ENCODE assay signal across 17 cellular contexts in the genomic region with DNA sequence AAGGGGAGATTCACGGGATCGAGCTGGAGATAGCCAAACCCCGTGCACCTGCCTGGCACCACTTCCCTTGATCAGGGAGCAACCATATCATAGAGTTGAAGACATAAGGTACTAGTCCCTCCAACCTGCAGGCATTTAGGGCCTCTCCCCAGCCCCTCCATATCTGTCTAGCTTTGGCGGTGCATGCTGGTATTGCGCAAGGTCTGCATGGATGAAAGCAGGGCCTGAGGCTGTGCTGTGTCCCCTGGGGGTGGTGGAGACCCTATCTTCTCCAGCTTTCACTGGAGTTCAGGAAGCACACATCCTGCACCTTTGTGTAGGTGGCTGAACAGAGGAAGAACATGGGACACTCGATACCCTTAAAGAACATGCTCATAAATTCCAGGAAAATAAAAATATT. TPM values are rescaled to one million over a fixed set of nuclear protein-coding genes. Genes with fewer than 3 reads are reported as not detected.
A peak's percentile ranks its signal among the peaks of the same experiment; 100 is the strongest.
DNase-seq lines count a peak whose midpoint lies in the region; ATAC-seq, FAIRE-seq and TF ChIP-seq lines count a peak whose summit lies in the region.
"Had no signal": no experiment of that assay in that cellular context is flagged by ENCODE, and none has a peak within 500 bp of the region (broad histone marks: within the 10 kb centered on the region; RNA-seq: fewer than 3 reads in every experiment).

No MANE protein-coding gene starts in this region.

- H2AFZ ChIP-seq in H1 (ENCODE audit: low read length) = no peak overlapping the region
- H2AFZ ChIP-seq: GM23338 had no signal

- no peak overlapping the region for H2AK5ac ChIP-seq in H1 (ENCODE audit: low read depth, low read length)

- TF ChIP-seq RAD21 in Ishikawa (IDR thresholded peaks at IDR 0.05; ENCODE audit: low read depth) = no peak
- no peak for TF ChIP-seq RAD21 in H1 (IDR thresholded peaks at IDR 0.05 in 1 of 2, conservative IDR thresholded peaks at IDR 0.05 in 1 of 2; ENCODE audit: low read depth in 2 of 2, low read length in 2 of 2)

- H3K4ac ChIP-seq in H1 (replicated peaks; ENCODE audit: insufficient read length, low read depth, low read length) = no peak overlapping the region

- no peak overlapping the region for H3K4me2 ChIP-seq in H1 (ENCODE audit: insufficient read depth in 1 of 2, low read depth in 2 of 2, low read length in 2 of 2)
- H3K4me2 ChIP-seq: GM23338 had no signal

- no peaks in the 10 kb centered on the region for H4K20me1 ChIP-seq in H1 (replicated peaks in 1 of 2; ENCODE audit: control insufficient read depth in 1 of 2, insufficient read depth in 2 of 2, low read length in 2 of 2)

- ATAC-seq in GM18870 (IDR thresholded peaks at IDR 0.05; ENCODE audit: unreplicated experiment) (no peak), GM19023 (IDR thresholded peaks at IDR 0.05; ENCODE audit: unreplicated experiment) (no peak)
- ATAC-seq: GM23338 had no signal

- no peak for FAIRE-seq in H1 (lab: Jason Lieb, UNC)
- FAIRE-seq: G401.6, GM12892, H54 had no signal

- no peaks in the 10 kb centered on the region for H3K36me3 ChIP-seq in H1 (ENCODE audit: control insufficient read depth in 2 of 4, insufficient read depth in 4 of 4, low read length in 3 of 4)
- H3K36me3 ChIP-seq: HAP-1 had no signal

- H2BK15ac ChIP-seq in H1 (ENCODE audit: low read length) = no peak overlapping the region

- POLR2A ChIA-PET in H1 (lab: Charles Lee; ENCODE audit: partially characterized antibody) = no interaction called here

- TF ChIP-seq EP300 in Ishikawa (IDR thresholded peaks at IDR 0.05; ENCODE audit: borderline replicate concordance) = no peak
- TF ChIP-seq EP300 in H1 (IDR thresholded peaks at IDR 0.05; ENCODE audit: borderline replicate concordance in 1 of 2, low read depth in 2 of 2, low read length in 2 of 2) = no peak

- H2BK5ac ChIP-seq in H1 (ENCODE audit: low read depth, low read length) = no peak overlapping the region

- H3K18ac ChIP-seq in H1 (ENCODE audit: extremely low read depth, low read length) = no peak overlapping the region

- H3K79me1 ChIP-seq in H1 (ENCODE audit: low read depth, low read length) = no peaks in the 10 kb centered on the region

- no peak overlapping the region for H3K56ac ChIP-seq in H1 (replicated peaks; ENCODE audit: insufficient read length, low read depth, low read length)

- no peak overlapping the region for H2BK12ac ChIP-seq in H1 (ENCODE audit: low read depth, low read length)

- TF ChIP-seq POLR2A in H1 (IDR thresholded peaks at IDR 0.05; ENCODE audit: control extremely low read depth in 1 of 2, low read depth in 2 of 2, low read length in 2 of 2) = no peak

- no peak for TF ChIP-seq CTCF in H1 (IDR thresholded peaks at IDR 0.05; ENCODE audit: control extremely low read depth in 1 of 3, insufficient read depth in 1 of 3, low read depth in 1 of 3, low read length in 3 of 3)

- WGBS in H1 (ENCODE audit: extremely low coverage in 1 of 2, insufficient coverage in 1 of 2, insufficient read length in 1 of 2, insufficient replicate concordance in 2 of 2, low coverage in 1 of 2, low lambda C conversion rate in 2 of 2, missing lambda C conversion rate in 1 of 2), 2 experiments = 90% methylated on average over 6 of the region's 6 CpGs; no CpG with 5 or more reads in 1 of the 2 experiments

- no peak overlapping the region for H4K91ac ChIP-seq in H1 (replicated peaks; ENCODE audit: insufficient read length, low read length)

- no peak overlapping the region for H4K5ac ChIP-seq in H1 (ENCODE audit: insufficient read length, low read depth, low read length)

- no peak overlapping the region for H3K4me3 ChIP-seq in H1 (ENCODE audit: extremely low read depth in 1 of 4, insufficient read depth in 2 of 4, low read depth in 3 of 4, low read length in 4 of 4)
- H3K4me3 ChIP-seq: GM23338, HAP-1 had no signal

- CTCF ChIA-PET in H1 (lab: Charles Lee; ENCODE audit: partially characterized antibody) = interaction anchor here (0.7 to 12.4 kb wide), 6 partner anchors 18 to 343 kb away, joined by 3 to 245 read pairs (median 4); a partner anchor contains a TSS

- no peak overlapping the region for H4K8ac ChIP-seq in H1 (ENCODE audit: extremely low read depth, insufficient read depth, low read length)

- peak; percentile 3 for DNase-seq in OCI-M1 (lab: John Stamatoyannopoulos, UW)
- no peak for DNase-seq in H1 (ENCODE audit: low read depth in 1 of 2, low spot score in 2 of 2)
- DNase-seq in DMS153 treated with DMSO at 0.1 percent for 48 hours (lab: John Stamatoyannopoulos, UW; ENCODE audit: unreplicated experiment) = no peak
- DNase-seq: C1 segment of cervical spinal cord; Calu3; CD4-positive, alpha-beta memory T cell; COR-L47; DND-41; HFFc6 had no signal

- H3K9ac ChIP-seq in H1 (replicated peaks in 1 of 4; ENCODE audit: extremely low read depth in 1 of 4, low read depth in 3 of 4, low read length in 3 of 4) = no peak overlapping the region

- H3K14ac ChIP-seq in H1 (ENCODE audit: insufficient read length) = no peak overlapping the region

- H3K27me3 ChIP-seq in H1 (replicated peaks in 1 of 4; ENCODE audit: control insufficient read depth in 3 of 4, extremely low read depth in 1 of 4, insufficient read depth in 3 of 4, low read length in 3 of 4) = no peaks in the 10 kb centered on the region

- no peaks in the 10 kb centered on the region for H3K79me2 ChIP-seq in H1 (ENCODE audit: control insufficient read depth in 1 of 2, insufficient read depth in 2 of 2, low read length in 2 of 2)

- no peak overlapping the region for H2BK120ac ChIP-seq in H1 (replicated peaks; ENCODE audit: low read depth, low read length)

- peaks cover 0 to 3% (median under 1%) of the 10 kb centered on the region in 4 experiments; a peak in 3 of 7 replicates for H3K4me1 ChIP-seq in H1 (replicated peaks in 1 of 4; ENCODE audit: control insufficient read depth in 3 of 4, insufficient read depth in 4 of 4, low read length in 3 of 4)
- H3K4me1 ChIP-seq: HAP-1 had no signal

- no peak overlapping the region for H3K27ac ChIP-seq in H1 (ENCODE audit: low read depth, low read length)

- no peak overlapping the region for H3K23ac ChIP-seq in H1 (ENCODE audit: insufficient read length)

- H3K9me3 ChIP-seq in H1 (ENCODE audit: insufficient read depth in 2 of 2, low read depth in 1 of 2, low read length in 1 of 2) = no peaks in the 10 kb centered on the region
- H3K9me3 ChIP-seq: HAP-1 had no signal

- no peaks in the 10 kb centered on the region for H3K23me2 ChIP-seq in H1 (ENCODE audit: low read depth, low read length)

- H2BK20ac ChIP-seq in H1 (ENCODE audit: low read length) = no peak overlapping the region

TF ChIP-seq in Ishikawa, 13 proteins besides CTCF, POLR2A, EP300 and RAD21:
- TF ChIP-seq YY1 (IDR thresholded peaks at IDR 0.05; ENCODE audit: low read depth) (no peak), TAF1 (IDR thresholded peaks at IDR 0.05; ENCODE audit: low read depth) (no peak), CREB1 (IDR thresholded peaks at IDR 0.05; ENCODE audit: low read depth) (no peak), CEBPB (IDR thresholded peaks at IDR 0.05) (peak; percentile 73)

TF ChIP-seq in H1, 55 proteins besides CTCF, POLR2A, EP300 and RAD21:
- TF ChIP-seq GTF2F1 (IDR thresholded peaks at IDR 0.05; ENCODE audit: borderline replicate concordance, low read depth, low read length) = no peak
- peak; percentile 74 for TF ChIP-seq CEBPB (IDR thresholded peaks at IDR 0.05; ENCODE audit: low read depth, low read length)
- no peak for TF ChIP-seq MAFK (IDR thresholded peaks at IDR 0.05; ENCODE audit: low read depth, low read length)
- no peak for TF ChIP-seq CTBP2 (IDR thresholded peaks at IDR 0.05; ENCODE audit: borderline replicate concordance, insufficient read depth, insufficient read length, low read length)
- no peak for TF ChIP-seq CHD2 (IDR thresholded peaks at IDR 0.05; ENCODE audit: low read length)
- TF ChIP-seq, protein P1, sequence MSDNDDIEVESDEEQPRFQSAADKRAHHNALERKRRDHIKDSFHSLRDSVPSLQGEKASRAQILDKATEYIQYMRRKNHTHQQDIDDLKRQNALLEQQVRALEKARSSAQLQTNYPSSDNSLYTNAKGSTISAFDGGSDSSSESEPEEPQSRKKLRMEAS (IDR thresholded peaks at IDR 0.05) = no peak
- no peak for TF ChIP-seq EGR1 (IDR thresholded peaks at IDR 0.05; ENCODE audit: borderline replicate concordance, low read depth, low read length)
- TF ChIP-seq SRF (IDR thresholded peaks at IDR 0.05; ENCODE audit: low read depth, low read length) = no peak
- no peak for TF ChIP-seq SIRT6 (IDR thresholded peaks at IDR 0.05; ENCODE audit: low read length)

RNA-seq across cellular contexts. Expression of a gene that starts 46.9 kb away (rescaled TPM):
- total RNA-seq in H1 (2021; fragmentation: NEBNext Ultra II Directional; extraction: Animal tissue kit (Norgen Biotek cat#: 25700)) = 52.4 and 54.3 TPM in 2 replicates
- 45.3 and 59.6 TPM in 2 replicates for polyA plus RNA-seq in H1 (2011; rRNA removed)
- polyA plus RNA-seq in H1 (2011; cell fraction: cytosol; rRNA removed) = 47.2 TPM
- 64.7 TPM for polyA plus RNA-seq in H1 (2011; cell fraction: nucleus; rRNA removed)
- 35.2 to 45.9 TPM (median 38.3 TPM) in 4 replicates for polyA plus RNA-seq in H1 (2012, experiment 1 of 2)
- 22.6 TPM for polyA plus RNA-seq in H1 (2012, experiment 2 of 2)
- 30.1 TPM for polyA plus RNA-seq in H1 (2013, experiment 1 of 2)
- 33.7 TPM for polyA plus RNA-seq in H1 (2013, experiment 2 of 2)
- 113 and 125 TPM in 2 replicates for polyA minus RNA-seq in H1 (2011; rRNA and poly(A)+ RNA removed)
- 49.3 TPM for polyA minus RNA-seq in H1 (2011; cell fraction: cytosol; rRNA and poly(A)+ RNA removed)
- 86.0 TPM for polyA minus RNA-seq in H1 (2011; cell fraction: nucleus; rRNA and poly(A)+ RNA removed)

RNA-seq across cellular contexts. Expression of a gene that starts 47.2 kb away (rescaled TPM):
- total RNA-seq in H1 (2021; fragmentation: NEBNext Ultra II Directional; extraction: Animal tissue kit (Norgen Biotek cat#: 25700)) = 21.1 and 21.8 TPM in 2 replicates
- 14.0 and 17.1 TPM in 2 replicates for polyA plus RNA-seq in H1 (2011; rRNA removed)
- 15.4 TPM for polyA plus RNA-seq in H1 (2011; cell fraction: cytosol; rRNA removed)
- polyA plus RNA-seq in H1 (2011; cell fraction: nucleus; rRNA removed) = 42.4 TPM
- polyA plus RNA-seq in H1 (2012, experiment 1 of 2) = 13.8 to 15.2 TPM (median 14.2 TPM) in 4 replicates
- polyA plus RNA-seq in H1 (2012, experiment 2 of 2) = 6.5 TPM
- 14.9 TPM for polyA plus RNA-seq in H1 (2013, experiment 1 of 2)
- polyA plus RNA-seq in H1 (2013, experiment 2 of 2) = 15.1 TPM
- 29.4 and 36.8 TPM in 2 replicates for polyA minus RNA-seq in H1 (2011; rRNA and poly(A)+ RNA removed)
- polyA minus RNA-seq in H1 (2011; cell fraction: cytosol; rRNA and poly(A)+ RNA removed) = 13.9 TPM
- polyA minus RNA-seq in H1 (2011; cell fraction: nucleus; rRNA and poly(A)+ RNA removed) = 40.1 TPM
